ENCODE assay signal across 5 cellular contexts in the genomic region with DNA sequence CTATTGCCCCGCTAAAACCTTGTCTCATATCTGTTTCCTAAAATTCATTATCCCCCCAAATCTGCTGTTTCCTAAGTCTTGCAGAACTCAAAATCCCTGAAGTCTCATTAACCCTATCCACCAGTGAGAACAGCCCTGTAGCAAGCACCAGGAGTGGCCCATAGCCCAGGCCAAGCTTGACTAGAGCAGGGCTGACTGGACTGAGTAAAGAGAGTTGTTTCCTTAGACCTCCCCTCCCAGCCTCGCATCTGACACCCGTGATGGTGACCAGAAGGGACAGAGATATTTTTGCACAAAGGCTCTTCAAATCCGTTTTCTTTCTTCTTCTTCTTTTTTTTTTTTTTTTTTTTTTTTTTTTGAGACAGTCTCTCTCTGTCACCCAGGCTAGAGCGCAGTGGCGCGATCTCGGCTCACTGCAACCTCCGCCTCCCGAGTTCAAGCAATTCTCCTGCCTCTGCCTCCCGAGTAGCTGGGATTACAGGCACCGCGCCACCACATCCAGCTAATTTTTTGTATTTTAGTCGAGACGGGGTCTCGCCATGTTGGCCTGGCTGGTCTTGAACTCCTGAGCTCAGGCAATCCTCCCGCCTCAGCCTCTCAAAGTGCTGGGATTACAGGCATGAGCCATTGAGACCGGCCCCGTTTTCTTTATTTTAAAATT. TPM values are rescaled to one million over a fixed set of nuclear protein-coding genes. Genes with fewer than 3 reads are reported as not detected.
DNase-seq lines count a peak whose midpoint lies in the region; ATAC-seq and TF ChIP-seq lines count a peak whose summit lies in the region.
"Not testable (repeated sequence)": the region's sequence is repeated elsewhere in the genome, so short reads cannot be mapped to it uniquely, and the experiment has no call there.

No MANE protein-coding gene starts in this region.

- H3K36me3 ChIP-seq in HAP-1 (replicated peaks); SU-DHL-6 (ENCODE audit: low read length); osteoblast (ENCODE audit: insufficient read depth, low read length): not testable (repeated sequence)
- H3K36me3 ChIP-seq in heart right ventricle = peaks cover 0 to 12% (median 5%) of the 10 kb centered on the region in 9 donors

- TF ChIP-seq CTCF in SU-DHL-6 (IDR thresholded peaks at IDR 0.05; ENCODE audit: insufficient read depth, low read length, poor library complexity, severe bottlenecking); astrocyte of the cerebellum (IDR thresholded peaks at IDR 0.05; ENCODE audit: low read depth, low read length, missing control alignments); heart right ventricle (IDR thresholded peaks at IDR 0.05); osteoblast (IDR thresholded peaks at IDR 0.05; ENCODE audit: extremely low read depth, low read depth, low read length): not testable (repeated sequence)

- H3K79me2 ChIP-seq in SU-DHL-6 (ENCODE audit: insufficient read depth, low read length); osteoblast (ENCODE audit: insufficient read depth, low read length): not testable (repeated sequence)

- H3K9me3 ChIP-seq in HAP-1; SU-DHL-6 (ENCODE audit: insufficient read depth, low read length); heart right ventricle; osteoblast (ENCODE audit: low read depth, low read length): not testable (repeated sequence)

- not testable (repeated sequence) for H3K27ac ChIP-seq in SU-DHL-6 (ENCODE audit: low read depth, low read length)
- H3K27ac ChIP-seq in heart right ventricle (peak overlapping the region in 2 of 10 donors; percentile 63 to 66), osteoblast (ENCODE audit: low read depth, low read length) (peak overlapping the region; percentile 65)

- not testable (repeated sequence) for DNase-seq in HAP-1 (ENCODE audit: low spot score in 2 of 2); astrocyte of the cerebellum (ENCODE audit: low read depth); heart right ventricle
- peak; percentile 8 for DNase-seq in osteoblast (ENCODE audit: insufficient read length, low spot score, missing footprints)

- WGBS in heart right ventricle, 2 donors = 79% methylated on average over 19 of the region's 19 CpGs

- not testable (repeated sequence) for H3K27me3 ChIP-seq in HAP-1 (ENCODE audit: low read depth); SU-DHL-6 (ENCODE audit: low read length); osteoblast (ENCODE audit: insufficient read depth, low read length)
- peaks cover 0 to 12% (median 0%) of the 10 kb centered on the region in 7 donors for H3K27me3 ChIP-seq in heart right ventricle

- ATAC-seq in heart right ventricle = not testable (repeated sequence)

- H3K4me3 ChIP-seq in HAP-1 = peak overlapping the region; percentile 64; the same call in 1 of the 2 replicates
- H3K4me3 ChIP-seq in SU-DHL-6 (ENCODE audit: insufficient read depth, low read length, poor library complexity, severe bottlenecking) = peak overlapping the region; percentile 52
- H3K4me3 ChIP-seq in astrocyte of the cerebellum (ENCODE audit: low read depth, low read length) = peak overlapping the region; percentile 86
- peak overlapping the region in 8 of 10 donors; percentile 55 to 93 (median 74) for H3K4me3 ChIP-seq in heart right ventricle
- H3K4me3 ChIP-seq in osteoblast (ENCODE audit: insufficient read depth, low read length) = peak overlapping the region; percentile 93

- H3F3A ChIP-seq in SU-DHL-6 (ENCODE audit: insufficient read depth) = not testable (repeated sequence)

- H4K20me1 ChIP-seq in SU-DHL-6 (ENCODE audit: low read depth, low read length); osteoblast (ENCODE audit: insufficient read depth, low read length): not testable (repeated sequence)

- peak overlapping the region; percentile 99 for H2AFZ ChIP-seq in SU-DHL-6 (ENCODE audit: low read depth, low read length, severe bottlenecking)
- not testable (repeated sequence) for H2AFZ ChIP-seq in osteoblast (ENCODE audit: low read length)

- intact Hi-C loops in heart right ventricle (cut with DNase I) = loop anchor here in 1 of 10 donors (2.0 kb wide), 1 partner anchor 18 kb away; no protein-coding TSS in a partner anchor

- H3K4me1 ChIP-seq in HAP-1 = not testable (repeated sequence)
- peaks cover 4 to 44% (median 35%) of the 10 kb centered on the region in 9 donors for H3K4me1 ChIP-seq in heart right ventricle
- peaks cover 13% of the 10 kb centered on the region for H3K4me1 ChIP-seq in osteoblast (ENCODE audit: insufficient read depth, low read length)

- not testable (repeated sequence) for H3K9me2 ChIP-seq in SU-DHL-6 (replicated peaks; ENCODE audit: insufficient read depth, low read length)

- peak overlapping the region; percentile 76 for H3K4me2 ChIP-seq in SU-DHL-6 (ENCODE audit: low read depth, low read length, poor library complexity, severe bottlenecking)
- peak overlapping the region; percentile 99 for H3K4me2 ChIP-seq in osteoblast (ENCODE audit: insufficient read depth, low read length)

- H3K9ac ChIP-seq in SU-DHL-6 (ENCODE audit: low read length) = not testable (repeated sequence)

- in situ Hi-C loops in HAP-1 (cut with MboI; ENCODE audit: low sequenced_read_pairs); astrocyte of the cerebellum (cut with HindIII; ENCODE audit: low sequenced_read_pairs): not testable (repeated sequence)

RNA-seq across cellular contexts. Expression of gene C2orf81, which starts 0.8 kb away (rescaled TPM):
- total RNA-seq in heart right ventricle (1 to 10 TPM in 5 of 10 donors, under 1 TPM in 5; 0.52 to 1.7 (median 0.99) TPM), osteoblast (0.72 and 1.5 TPM in 2 replicates)
- 1 to 10 TPM; 1.2 to 1.3 TPM for polyA plus RNA-seq in heart right ventricle

RNA-seq across cellular contexts. Expression of gene WDR54, which starts 1.0 kb away (rescaled TPM):
- total RNA-seq in heart right ventricle = 1 to 10 TPM; 1.1 to 6.7 (median 2.4) TPM
- polyA plus RNA-seq in heart right ventricle = 1 to 10 TPM; 2.9 to 8.7 TPM
- 21.2 and 23.9 TPM in 2 replicates for total RNA-seq in osteoblast

RNA-seq across cellular contexts. Expression of gene RTKN, which starts 21.2 kb away (rescaled TPM):
- 10 to 100 TPM in 8 of 10 donors, 1 to 10 TPM in 2; 9.3 to 23.4 (median 14.9) TPM for total RNA-seq in heart right ventricle
- polyA plus RNA-seq in heart right ventricle = 10 to 100 TPM; 25.5 to 33.9 TPM
- total RNA-seq in osteoblast = 14.1 and 16.2 TPM in 2 replicates

RNA-seq across cellular contexts. Expression of gene INO80B, which starts 34.3 kb away (rescaled TPM):
- total RNA-seq in heart right ventricle (10 to 100 TPM in 9 of 10 donors, 1 to 10 TPM in 1; 8.9 to 22.0 (median 19.4) TPM), osteoblast (11.8 and 15.9 TPM in 2 replicates)
- 10 to 100 TPM; 29.6 to 40.7 TPM for polyA plus RNA-seq in heart right ventricle

RNA-seq across cellular contexts. Expression of gene WBP1, which starts 37.7 kb away (rescaled TPM):
- total RNA-seq in heart right ventricle (10 to 100 TPM; 34.8 to 54.1 (median 45.8) TPM), osteoblast (35.5 and 35.7 TPM in 2 replicates)
- 10 to 100 TPM; 39.4 to 59.8 TPM for polyA plus RNA-seq in heart right ventricle
